ENCODE assay signal across 19 cellular contexts in genomic region chr2:102296449-102296848, GRCh38. TPM values are rescaled to one million over a fixed set of nuclear protein-coding genes. Genes with fewer than 3 reads are reported as not detected.
"Had no signal": no experiment of that assay in that cellular context is flagged by ENCODE, and none has a peak within 500 bp of the region (broad histone marks: within the 10 kb centered on the region; RNA-seq: fewer than 3 reads in every experiment).

No MANE protein-coding gene starts in this region.

- H3K4me1 Mint-ChIP-seq: neural progenitor cell had no signal

- H3K4me3 Mint-ChIP-seq: activated naive CD4-positive, alpha-beta T cell treated with anti-CD3 and anti-CD28 coated beads, Interleukin-2, amount 50 U/mL, for 24 hours; central memory CD8-positive, alpha-beta T cell; naive B cell; neural progenitor cell; stimulated activated naive B cell treated with anti-CD40 and anti-IgM and Interleukin-4, amounts not matched to agents 10 μg/mL and 1 μg/mL and 100 μg/mL, for 72 hours had no signal

- H3K27me3 Mint-ChIP-seq: activated naive CD4-positive, alpha-beta T cell treated with anti-CD3 and anti-CD28 coated beads, Interleukin-2, amount 50 U/mL, for 24 hours; central memory CD8-positive, alpha-beta T cell had no signal

- H3K36me3 Mint-ChIP-seq: activated naive CD4-positive, alpha-beta T cell treated with anti-CD3 and anti-CD28 coated beads, Interleukin-2, amount 50 U/mL, for 24 hours; naive B cell; neural progenitor cell; stimulated activated naive B cell treated with anti-CD40 and anti-IgM and Interleukin-4, amounts not matched to agents 10 μg/mL and 1 μg/mL and 100 μg/mL, for 72 hours had no signal

- H3K9me3 Mint-ChIP-seq: activated naive CD4-positive, alpha-beta T cell treated with anti-CD3 and anti-CD28 coated beads, Interleukin-2, amount 50 U/mL, for 24 hours; central memory CD8-positive, alpha-beta T cell; naive B cell; neural progenitor cell; stimulated activated naive B cell treated with anti-CD40 and anti-IgM and Interleukin-4, amounts not matched to agents 10 μg/mL and 1 μg/mL and 100 μg/mL, for 72 hours had no signal

- DNase-seq: activated CD4-positive, alpha-beta T cell treated with anti-CD3 and anti-CD28 coated beads for 4 hours; activated gamma-delta T cell; effector memory CD4-positive, alpha-beta T cell; foreskin melanocyte; hippocampal formation; kidney glomerular epithelial cell; left lung; naive B cell; posterior cingulate gyrus; right lobe of liver; Right ventricle myocardium superior; stimulated activated CD4-positive, alpha-beta T cell treated with anti-CD3 and anti-CD28 coated beads, Interleukin-2, amount 100 ng/mL, for 24 hours; stimulated activated naive B cell treated with anti-CD40 and anti-IgM and Interleukin-4, amounts not matched to agents 10 μg/mL and 1 μg/mL and 100 μg/mL, for 72 hours; upper lobe of left lung had no signal

- ATAC-seq: esophagus mucosa; left lung; right lobe of liver; stimulated activated naive B cell treated with anti-CD40 and anti-IgM and Interleukin-4, amounts not matched to agents 10 μg/mL and 1 μg/mL and 100 μg/mL, for 72 hours had no signal

- H3K27ac Mint-ChIP-seq: activated naive CD4-positive, alpha-beta T cell treated with anti-CD3 and anti-CD28 coated beads, Interleukin-2, amount 50 U/mL, for 24 hours; naive B cell; neural progenitor cell; stimulated activated naive B cell treated with anti-CD40 and anti-IgM and Interleukin-4, amounts not matched to agents 10 μg/mL and 1 μg/mL and 100 μg/mL, for 72 hours had no signal

RNA-seq across cellular contexts. Expression of gene IL1RL1, which starts 14.9 kb away (rescaled TPM):
- total RNA-seq: SK-MEL-5 had no signal
